ENCODE assay signal across 15 cellular contexts in genomic region chr2:236638707-236639106, GRCh38.
"Had no signal": no experiment of that assay in that cellular context is flagged by ENCODE, and none has a peak within 500 bp of the region (broad histone marks: within the 10 kb centered on the region; RNA-seq: fewer than 3 reads in every experiment).

No MANE protein-coding gene starts in this region.

- H3K27ac ChIP-seq: ascending aorta, dorsolateral prefrontal cortex, left ventricle myocardium inferior, SJCRH30, thoracic aorta had no signal

- H3K27me3 ChIP-seq: ascending aorta, SJCRH30 had no signal

- H3K9me3 ChIP-seq: ascending aorta, thoracic aorta had no signal

- H3K4me1 Mint-ChIP-seq: activated B cell treated with CpG ODN at 0.5 μM for 24 hours; activated naive CD4-positive, alpha-beta T cell treated with anti-CD3 and anti-CD28 coated beads, Interleukin-2, amount 10 ng/mL, durations not matched to agents 7 days and 5 days; memory B cell; stimulated activated naive CD8-positive, alpha-beta T cell treated with anti-CD3 and anti-CD28 coated beads, Interleukin-15, amount 100 ng/mL, for 72 hours had no signal

- H3K36me3 Mint-ChIP-seq: activated naive CD4-positive, alpha-beta T cell treated with anti-CD3 and anti-CD28 coated beads, Interleukin-2, amount 10 ng/mL, durations not matched to agents 7 days and 5 days; memory B cell had no signal

- H3K4me3 ChIP-seq: ascending aorta, dorsolateral prefrontal cortex, left ventricle myocardium inferior, SJCRH30, smooth muscle cell, thoracic aorta had no signal

- ATAC-seq: esophagus mucosa; naive thymus-derived CD8-positive, alpha-beta T cell; stimulated activated naive CD8-positive, alpha-beta T cell treated with anti-CD3 and anti-CD28 coated beads, Interleukin-15, amount 100 ng/mL, for 72 hours had no signal

- H3K36me3 ChIP-seq: ascending aorta, left ventricle myocardium inferior, SJCRH30, thoracic aorta had no signal

- H3K27ac Mint-ChIP-seq: activated B cell treated with CpG ODN at 0.5 μM for 24 hours; activated naive CD4-positive, alpha-beta T cell treated with anti-CD3 and anti-CD28 coated beads, Interleukin-2, amount 10 ng/mL, durations not matched to agents 7 days and 5 days; memory B cell; naive thymus-derived CD8-positive, alpha-beta T cell; stimulated activated naive CD8-positive, alpha-beta T cell treated with anti-CD3 and anti-CD28 coated beads, Interleukin-15, amount 100 ng/mL, for 72 hours had no signal

- DNase-seq: activated B cell treated with CpG ODN at 0.5 μM for 24 hours; activated CD4-positive, alpha-beta T cell treated with anti-CD3 and anti-CD28 coated beads for 48 hours; activated naive CD4-positive, alpha-beta T cell treated with anti-CD3 and anti-CD28 coated beads, Interleukin-2, amount 10 ng/mL, durations not matched to agents 7 days and 5 days; dorsolateral prefrontal cortex; hippocampal formation; left ventricle myocardium inferior; naive thymus-derived CD8-positive, alpha-beta T cell; posterior cingulate gyrus; SJCRH30; stimulated activated naive CD8-positive, alpha-beta T cell treated with anti-CD3 and anti-CD28 coated beads, Interleukin-15, amount 100 ng/mL, for 72 hours had no signal

- H3K9me3 Mint-ChIP-seq: activated B cell treated with CpG ODN at 0.5 μM for 24 hours had no signal

- H3K4me3 Mint-ChIP-seq: activated B cell treated with CpG ODN at 0.5 μM for 24 hours; activated naive CD4-positive, alpha-beta T cell treated with anti-CD3 and anti-CD28 coated beads, Interleukin-2, amount 10 ng/mL, durations not matched to agents 7 days and 5 days; memory B cell; naive thymus-derived CD8-positive, alpha-beta T cell; stimulated activated naive CD8-positive, alpha-beta T cell treated with anti-CD3 and anti-CD28 coated beads, Interleukin-15, amount 100 ng/mL, for 72 hours had no signal
